Comparison of ENCODE assay signal across 8 cellular contexts in genomic region chr15:99719096-99719541, GRCh38. TPM values are rescaled to one million over a fixed set of nuclear protein-coding genes. Genes with fewer than 3 reads are reported as not detected.
DNase-seq lines count a peak whose midpoint lies in the region; ATAC-seq and TF ChIP-seq lines count a peak whose summit lies in the region.

No MANE protein-coding gene starts in this region.

- H3K9me3 Mint-ChIP-seq in nephron progenitor cell = peaks cover 12% of the 10 kb centered on the region

- DNase-seq in GM13976 (ENCODE audit: low spot score) = peak; percentile 67
- DNase-seq in KBM-7 = peak; percentile 63
- DNase-seq in fibroblast of the aortic adventitia (ENCODE audit: low read depth) = peak; percentile 48
- no peak for DNase-seq in NCI-H2171 (lab: John Stamatoyannopoulos, UW)
- no peak for DNase-seq in nephron progenitor cell
- no peak for DNase-seq in posterior cingulate gyrus
- no peak for DNase-seq in NCI-H526 treated with DMSO at 0.1 percent for 48 hours (lab: John Stamatoyannopoulos, UW)

- peaks cover 8% of the 10 kb centered on the region for H3K4me1 Mint-ChIP-seq in nephron progenitor cell

- H3K36me3 Mint-ChIP-seq in nephron progenitor cell (ENCODE audit: low read depth) = peaks cover 59% of the 10 kb centered on the region

- H3K27ac Mint-ChIP-seq in nephron progenitor cell = no peak overlapping the region

- intact Hi-C loops in posterior cingulate gyrus (cut with DNase I) = no loop called here

- H3K27me3 Mint-ChIP-seq in nephron progenitor cell (ENCODE audit: low read depth, poor library complexity) = peaks cover 2% of the 10 kb centered on the region

- ATAC-seq in GM21619 (IDR thresholded peaks at IDR 0.05; ENCODE audit: unreplicated experiment) = peak; percentile 85

- in situ Hi-C loops in GM13976 (cut with MboI; ENCODE audit: low sequenced_read_pairs, unreplicated experiment) = no loop called here
- in situ Hi-C loops in KBM-7 (cut with MboI; ENCODE audit: low pct_unique_long_range_greater_than_20kb, low sequenced_read_pairs) = no loop called here

- TF ChIP-seq CTCF in GM13976 (IDR thresholded peaks at IDR 0.05; ENCODE audit: borderline replicate concordance, control extremely low read depth, extremely low read depth, insufficient read depth, missing control alignments) (no peak), fibroblast of the aortic adventitia (IDR thresholded peaks at IDR 0.05; ENCODE audit: insufficient read depth, low read length) (no peak), nephron progenitor cell (IDR thresholded peaks at IDR 0.05) (no peak)

- H3K4me3 ChIP-seq in fibroblast of the aortic adventitia (ENCODE audit: low read depth, low read length) = no peak overlapping the region

- H3K4me3 Mint-ChIP-seq in nephron progenitor cell = no peak overlapping the region

RNA-seq across cellular contexts. Expression of gene LYSMD4, which starts 14.1 kb away (rescaled TPM):
- total RNA-seq in fibroblast of the aortic adventitia (ENCODE audit: low replicate concordance) = 2.6 and 9.0 TPM in 2 replicates

Comparison
In these comparisons a context has a peak if more than half of its experiments do, and no peak if none do; other contexts are left out.
1. DNase-seq: peak in GM13976 (single experiment), KBM-7 (single experiment) and fibroblast of the aortic adventitia (single experiment); none in NCI-H2171 (single experiment), nephron progenitor cell (single experiment), posterior cingulate gyrus (0 of 10) and NCI-H526 treated with DMSO at 0.1 percent for 48 hours (single experiment).